ENCODE assay signal across 8 cellular contexts in the genomic region with DNA sequence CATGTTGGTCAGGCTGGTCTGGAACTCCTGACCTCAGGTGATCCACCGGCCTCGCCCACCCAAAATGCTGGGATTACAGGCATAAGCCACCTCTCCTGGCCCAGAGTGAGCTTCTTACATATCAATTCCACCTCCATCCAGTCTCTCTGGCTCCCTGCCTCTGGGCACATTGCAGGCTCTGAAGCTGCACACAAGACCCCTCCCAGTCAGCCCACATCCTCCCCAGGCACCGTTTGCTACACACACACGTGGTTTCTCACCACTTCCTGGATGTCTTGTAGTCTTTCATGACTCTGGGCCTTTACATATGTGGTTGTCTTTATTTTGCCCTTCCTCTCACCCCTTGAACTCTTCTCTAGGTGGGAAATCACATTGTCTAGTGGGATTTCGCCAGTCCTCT.
A peak's percentile ranks its signal among the peaks of the same experiment; 100 is the strongest.
DNase-seq lines count a peak whose midpoint lies in the region; ATAC-seq and TF ChIP-seq lines count a peak whose summit lies in the region.

No MANE protein-coding gene starts in this region.

- H3K27ac Mint-ChIP-seq in CD14-positive monocyte = peak overlapping the region; percentile 70 to 95 (median 86)

- H3K36me3 ChIP-seq in mesendoderm (ENCODE audit: control insufficient read depth, insufficient read depth, low read length) = no peaks in the 10 kb centered on the region

- no peak overlapping the region for H3K4me3 ChIP-seq in mesendoderm (ENCODE audit: low read length)

- peaks cover 0 to 4% of the 10 kb centered on the region in 2 donors for H3K36me3 Mint-ChIP-seq in CD14-positive monocyte

- no peak for TF ChIP-seq CTCF in CD14-positive monocyte (IDR thresholded peaks at IDR 0.05)

- no peak overlapping the region for H3K4ac ChIP-seq in mesendoderm (ENCODE audit: low read depth, low read length)

- intact Hi-C loops in CD14-positive monocyte (cut with micrococcal nuclease) = no loop called here

- no peak overlapping the region for H3K18ac ChIP-seq in mesendoderm (ENCODE audit: low read length)

- no peak overlapping the region for H3K23ac ChIP-seq in mesendoderm (ENCODE audit: low read length)

- no peak overlapping the region for H2AK5ac ChIP-seq in mesendoderm (ENCODE audit: low read length)

- H4K5ac ChIP-seq in mesendoderm (ENCODE audit: low read length) = no peak overlapping the region

- no peak overlapping the region for H3K27ac ChIP-seq in mesendoderm (ENCODE audit: low read depth, low read length)

- H3K9me3 Mint-ChIP-seq in CD14-positive monocyte = peaks cover 0 to 1% (median 0%) of the 10 kb centered on the region in 7 donors

- H2BK120ac ChIP-seq in mesendoderm (ENCODE audit: low read depth, low read length) = no peak overlapping the region

- H3K79me1 ChIP-seq in mesendoderm (ENCODE audit: low read length) = no peaks in the 10 kb centered on the region

- H3K4me3 Mint-ChIP-seq in CD14-positive monocyte = peak overlapping the region in 1 of 2 donors; percentile 70

- ATAC-seq in GM19438 (IDR thresholded peaks at IDR 0.05; ENCODE audit: low read depth, unreplicated experiment) = peak; percentile 98
- peak; percentile 100 for ATAC-seq in HG03565 (IDR thresholded peaks at IDR 0.05; ENCODE audit: unreplicated experiment)
- ATAC-seq in activated CD4-positive, CD25-positive, alpha-beta regulatory T cell treated with anti-CD3 and anti-CD28 coated beads, Interleukin-2, amount 50 U/mL, for 24 hours = peak; percentile 99

- no peak overlapping the region for H2BK15ac ChIP-seq in mesendoderm (replicated peaks; ENCODE audit: low read depth)

- H3K27me3 ChIP-seq in mesendoderm (ENCODE audit: insufficient read depth, low read length, poor library complexity) = no peaks in the 10 kb centered on the region

- H3K4me1 Mint-ChIP-seq in CD14-positive monocyte = peaks cover 58% of the 10 kb centered on the region

- H4K8ac ChIP-seq in mesendoderm (ENCODE audit: low read depth, low read length) = no peak overlapping the region

- no peak overlapping the region for H3K56ac ChIP-seq in mesendoderm (ENCODE audit: low read length)

- DNase-seq in CD14-positive monocyte (ENCODE audit: low spot score) = peak; percentile 80
- peak; percentile 73 for DNase-seq in effector CD4-positive, alpha-beta T cell
- peak; percentile 63 to 67 for DNase-seq in stimulated activated CD4-positive, alpha-beta T cell treated with anti-CD3 and anti-CD28 coated beads, Interleukin-2, amount 100 ng/mL, for 24 hours
- no peak for DNase-seq in mesendoderm
- no peak for DNase-seq in NCI-H524 (lab: John Stamatoyannopoulos, UW)

- WGBS in mesendoderm (ENCODE audit: extremely low coverage, insufficient coverage, low lambda C conversion rate) = no CpG with 5 or more reads among the region's 5 CpGs

- H3K4me1 ChIP-seq in mesendoderm (ENCODE audit: control insufficient read depth, low read depth, low read length) = no peaks in the 10 kb centered on the region

- peaks cover 1 to 10% (median 2%) of the 10 kb centered on the region in 3 donors for H3K27me3 Mint-ChIP-seq in CD14-positive monocyte (ENCODE audit: low read depth in 3 of 3)

- no peaks in the 10 kb centered on the region for H3K79me2 ChIP-seq in mesendoderm (ENCODE audit: control insufficient read depth, insufficient read depth, low read length)

- H3K4me2 ChIP-seq in mesendoderm (ENCODE audit: low read length) = no peak overlapping the region

- no peak overlapping the region for H2BK5ac ChIP-seq in mesendoderm (ENCODE audit: low read length)

- no peak overlapping the region for H3K9ac ChIP-seq in mesendoderm (ENCODE audit: low read length)

Comparison
In these comparisons a context has a peak if more than half of its experiments do, and no peak if none do; other contexts are left out.
1. DNase-seq: peak in CD14-positive monocyte (single experiment), effector CD4-positive, alpha-beta T cell (single experiment) and stimulated activated CD4-positive, alpha-beta T cell treated with anti-CD3 and anti-CD28 coated beads, Interleukin-2, amount 100 ng/mL, for 24 hours (2 of 2); none in mesendoderm (single experiment) and NCI-H524 (0 of 2).
2. Peak in every context shown above with its lines, with median percentiles within 50 percentile points of each other: ATAC-seq.